In genomic region chr10:36581237-36581636, GRCh38 we compare ENCODE assay signal across 10 cellular contexts.
ATAC-seq and TF ChIP-seq lines count a peak whose summit lies in the region.
"Had no signal": no experiment of that assay in that cellular context is flagged by ENCODE, and none has a peak within 500 bp of the region (broad histone marks: within the 10 kb centered on the region; RNA-seq: fewer than 3 reads in every experiment).

No MANE protein-coding gene starts in this region.

- no peak for TF ChIP-seq CTCF in HEK293 (tag by site-specific recombination; IDR thresholded peaks at IDR 0.05)

- ATAC-seq in GM21717 (IDR thresholded peaks at IDR 0.05; ENCODE audit: unreplicated experiment): no peak
- ATAC-seq: A549; CD8-positive, alpha-beta T cell had no signal

- POLR2A ChIA-PET in HEK293 (lab: Yijun Ruan, JAX): no interaction called here

- H3K36me3 ChIP-seq in HEK293 (ENCODE audit: control insufficient read depth in 2 of 2, insufficient read depth in 1 of 2, low read length in 2 of 2): no peaks in the 10 kb centered on the region
- H3K36me3 ChIP-seq: BE2C; BLaER1; BLaER1 treated with 17β-estradiol and CSF1 and Interleukin-3, amounts not matched to agents 10 nM and 100 nM had no signal

- H3K27ac ChIP-seq in HEK293 (ENCODE audit: extremely low read depth, low read depth, low read length): no peak overlapping the region
- H3K27ac ChIP-seq: 22Rv1; A549; BLaER1; BLaER1 treated with 17β-estradiol and CSF1 and Interleukin-3, amounts not matched to agents 10 nM and 100 nM; C4-2B had no signal

- H3K4me3 ChIP-seq in HEK293 (ENCODE audit: low read depth, low read length): no peak overlapping the region
- H3K4me3 ChIP-seq: A549; BLaER1; BLaER1 treated with 17β-estradiol and CSF1 and Interleukin-3, amounts not matched to agents 10 nM and 100 nM had no signal

- no peaks in the 10 kb centered on the region for H3K9me3 ChIP-seq in HEK293 (ENCODE audit: control insufficient read depth, insufficient read depth, low read depth, low read length)
- H3K9me3 ChIP-seq: A549; BE2C; BLaER1; BLaER1 treated with 17β-estradiol and CSF1 and Interleukin-3, amounts not matched to agents 10 nM and 100 nM; Caco-2 had no signal

- CTCF ChIA-PET in HEK293 (lab: Yijun Ruan, JAX): interaction anchor here (0.6 kb wide), 2 partner anchors 274 to 641 kb away, joined by 3 to 5 read pairs; no protein-coding TSS in a partner anchor

- H3K4me1 ChIP-seq in HEK293 (ENCODE audit: control insufficient read depth, insufficient read depth, low read length): no peaks in the 10 kb centered on the region
- H3K4me1 ChIP-seq: A549, BE2C, BLaER1, Caco-2 had no signal

TF ChIP-seq in HEK293, 187 proteins besides CTCF, POLR2A, EP300 and RAD21:
- no peak for TF ChIP-seq ZNF585B (tag by site-specific recombination; IDR thresholded peaks at IDR 0.05)
- peak; percentile 93 for TF ChIP-seq SCRT2 (tag by site-specific recombination; IDR thresholded peaks at IDR 0.05)
- TF ChIP-seq ZNF175 (tag by site-specific recombination; IDR thresholded peaks at IDR 0.05): no peak
- TF ChIP-seq ZNF391 (tag by site-specific recombination; IDR thresholded peaks at IDR 0.05; ENCODE audit: borderline replicate concordance, low read depth): no peak
- no peak for TF ChIP-seq ZNF514 (tag by site-specific recombination; IDR thresholded peaks at IDR 0.05)
- peak; percentile 95; the same call in 1 of the 2 replicates for TF ChIP-seq SCRT1 (tag by site-specific recombination; IDR thresholded peaks at IDR 0.05; ENCODE audit: borderline replicate concordance)
